In the genomic region with DNA sequence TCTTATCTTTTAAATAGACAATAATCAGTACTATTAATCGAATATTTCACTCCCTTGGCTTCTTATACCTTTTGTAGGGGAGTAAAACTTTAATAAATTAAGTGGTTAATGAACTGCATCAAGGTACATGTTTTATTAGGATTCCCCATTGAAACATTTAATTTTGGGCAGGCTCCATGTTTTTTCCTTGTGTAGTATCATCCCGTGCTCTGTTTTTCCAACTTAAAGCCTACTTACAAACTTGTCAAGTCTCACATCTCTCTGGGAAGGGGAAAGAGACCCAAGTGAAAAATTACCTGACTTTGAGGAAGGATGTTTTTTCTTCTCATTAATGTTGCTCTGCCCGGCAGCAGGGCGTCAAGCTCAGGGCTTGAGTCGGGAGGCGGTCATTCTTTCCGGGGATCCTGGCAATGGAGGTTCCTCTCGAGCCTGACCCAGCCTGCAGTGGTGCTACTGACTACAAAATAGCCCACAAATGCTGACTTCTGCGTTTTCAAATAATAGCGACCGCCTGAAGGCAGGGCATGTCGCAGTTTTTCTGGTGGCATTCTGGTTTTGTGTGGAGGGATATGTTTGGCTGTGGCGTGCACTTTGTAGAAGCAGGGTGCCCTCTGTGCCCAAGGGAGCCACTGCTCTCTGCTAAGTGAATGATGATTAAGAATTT, we compare ENCODE assay signal across 11 cellular contexts. TPM values are rescaled to one million over a fixed set of nuclear protein-coding genes. Genes with fewer than 3 reads are reported as not detected.
DNase-seq lines count a peak whose midpoint lies in the region; ATAC-seq and TF ChIP-seq lines count a peak whose summit lies in the region.
"Had no signal": no experiment of that assay in that cellular context is flagged by ENCODE, and none has a peak within 500 bp of the region (broad histone marks: within the 10 kb centered on the region; RNA-seq: fewer than 3 reads in every experiment).

No MANE protein-coding gene starts in this region.

- H3K27me3 ChIP-seq in kidney epithelial cell (ENCODE audit: control insufficient read depth, insufficient read depth, low read length) (no peaks in the 10 kb centered on the region), smooth muscle cell (ENCODE audit: low read depth) (no peaks in the 10 kb centered on the region)

- 18% methylated on average over 13 of the region's 13 CpGs for WGBS in smooth muscle cell (ENCODE audit: low lambda C conversion rate)

- H3K27me3 Mint-ChIP-seq in T-helper 1 cell treated with Interleukin-12 subunit alpha and Interleukin-12 subunit beta and Interleukin-4 antibody, amounts not matched to agents 30 μg/mL and 1 μg/mL, for 36 hours (ENCODE audit: low read depth): peaks cover 77% of the 10 kb centered on the region

- DNase-seq in T-helper 1 cell (no peak), amniotic epithelial cell (ENCODE audit: low read depth) (peak; percentile 8), kidney epithelial cell (ENCODE audit: low read depth) (no peak), smooth muscle cell (lab: John Stamatoyannopoulos, UW; ENCODE audit: unreplicated experiment) (no peak), NCI-H345 treated with DMSO at 0.1 percent for 48 hours (lab: John Stamatoyannopoulos, UW; ENCODE audit: unreplicated experiment) (no peak)
- DNase-seq: activated T-cell treated with anti-CD3 and anti-CD28 coated beads, Interleukin-2, amount 50 U/mL, for 1 hour; NCI-H1436 had no signal

- H3K4me2 ChIP-seq in smooth muscle cell: peak overlapping the region; percentile 85

- peak overlapping the region; percentile 89 for H3K9ac ChIP-seq in smooth muscle cell (ENCODE audit: low read depth)

- peaks cover 6% of the 10 kb centered on the region for H3K4me1 Mint-ChIP-seq in T-helper 1 cell treated with Interleukin-12 subunit alpha and Interleukin-12 subunit beta and Interleukin-4 antibody, amounts not matched to agents 30 μg/mL and 1 μg/mL, for 36 hours (ENCODE audit: low read depth)

- peaks cover 71% of the 10 kb centered on the region for H4K20me1 ChIP-seq in smooth muscle cell (ENCODE audit: low read depth)

- no peaks in the 10 kb centered on the region for H3K9me3 ChIP-seq in smooth muscle cell (replicated peaks; ENCODE audit: low read depth)
- H3K9me3 ChIP-seq: SJSA1 had no signal

- peak overlapping the region; percentile 87 for H3K27ac ChIP-seq in smooth muscle cell (ENCODE audit: low read depth)
- H3K27ac ChIP-seq: SJSA1 had no signal

- ATAC-seq in HG03342 (IDR thresholded peaks at IDR 0.05; ENCODE audit: unreplicated experiment): no peak
- no peak for ATAC-seq in HG02852 (IDR thresholded peaks at IDR 0.05; ENCODE audit: unreplicated experiment)

- no peaks in the 10 kb centered on the region for H3K9me3 Mint-ChIP-seq in T-helper 1 cell treated with Interleukin-12 subunit alpha and Interleukin-12 subunit beta and Interleukin-4 antibody, amounts not matched to agents 30 μg/mL and 1 μg/mL, for 36 hours

- H3K4me3 ChIP-seq in kidney epithelial cell (ENCODE audit: low read depth, low read length) (peak overlapping the region; percentile 69), smooth muscle cell (peak overlapping the region; percentile 93)
- H3K4me3 ChIP-seq: SJSA1 had no signal

- peaks cover 49% of the 10 kb centered on the region for H3K4me1 ChIP-seq in smooth muscle cell (ENCODE audit: low read depth)

- H3K79me2 ChIP-seq in smooth muscle cell (ENCODE audit: low read depth): peaks cover 69% of the 10 kb centered on the region

- H3K36me3 ChIP-seq in kidney epithelial cell (ENCODE audit: control insufficient read depth, insufficient read depth, low read length): no peaks in the 10 kb centered on the region
- H3K36me3 ChIP-seq in smooth muscle cell (ENCODE audit: low read depth): no peaks in the 10 kb centered on the region
- H3K36me3 ChIP-seq: SJSA1 had no signal

- TF ChIP-seq CTCF in kidney epithelial cell (IDR thresholded peaks at IDR 0.05; ENCODE audit: insufficient read depth, low read length, poor library complexity, severe bottlenecking): no peak
- TF ChIP-seq CTCF in smooth muscle cell (IDR thresholded peaks at IDR 0.05; ENCODE audit: borderline replicate concordance, insufficient read depth, poor library complexity, severe bottlenecking): no peak

- H3K36me3 Mint-ChIP-seq in T-helper 1 cell treated with Interleukin-12 subunit alpha and Interleukin-12 subunit beta and Interleukin-4 antibody, amounts not matched to agents 30 μg/mL and 1 μg/mL, for 36 hours (ENCODE audit: low read depth): no peaks in the 10 kb centered on the region

- peaks cover 21% of the 10 kb centered on the region for H3F3A ChIP-seq in smooth muscle cell (ENCODE audit: low read depth)

- H3K27ac Mint-ChIP-seq in T-helper 1 cell treated with Interleukin-12 subunit alpha and Interleukin-12 subunit beta and Interleukin-4 antibody, amounts not matched to agents 30 μg/mL and 1 μg/mL, for 36 hours: no peak overlapping the region

- H2AFZ ChIP-seq in smooth muscle cell (ENCODE audit: low read depth): peak overlapping the region; percentile 51

- peak overlapping the region; percentile 7 for H3K4me3 Mint-ChIP-seq in T-helper 1 cell treated with Interleukin-12 subunit alpha and Interleukin-12 subunit beta and Interleukin-4 antibody, amounts not matched to agents 30 μg/mL and 1 μg/mL, for 36 hours

RNA-seq across cellular contexts. Expression of gene DSP, which starts 2.4 kb away (rescaled TPM):
- total RNA-seq in kidney epithelial cell (216 and 220 TPM in 2 replicates), smooth muscle cell (309 and 347 TPM in 2 replicates)
- polyA plus RNA-seq in smooth muscle cell: 64.1 and 170 TPM in 2 replicates

RNA-seq across cellular contexts. Expression of gene SNRNP48, which starts 46.1 kb away (rescaled TPM):
- total RNA-seq in kidney epithelial cell: 6.4 and 8.9 TPM in 2 replicates
- 11.0 and 16.6 TPM in 2 replicates for total RNA-seq in smooth muscle cell
- 3.2 and 6.5 TPM in 2 replicates for polyA plus RNA-seq in smooth muscle cell
